Comparison of ENCODE assay signal across 11 cellular contexts in the genomic region with DNA sequence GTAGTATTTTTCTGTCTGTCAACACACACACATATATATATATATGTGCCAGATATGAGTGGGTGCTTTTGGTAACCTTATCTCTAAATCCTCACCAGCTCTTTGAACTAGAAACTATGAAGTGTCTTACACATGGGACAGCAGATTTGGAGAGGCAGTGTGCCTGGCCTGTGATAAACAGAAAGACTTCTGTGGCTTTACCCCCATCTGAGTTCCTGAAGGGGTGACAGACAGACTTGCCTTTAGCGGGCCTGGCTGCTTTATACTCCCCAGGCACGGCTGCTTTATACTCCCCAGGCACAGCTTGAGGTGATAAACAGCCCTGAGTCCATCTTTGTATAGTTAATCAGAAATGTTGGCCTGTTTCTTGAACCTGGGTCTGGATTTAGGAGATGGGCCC. TPM values are rescaled to one million over a fixed set of nuclear protein-coding genes. Genes with fewer than 3 reads are reported as not detected.
DNase-seq lines count a peak whose midpoint lies in the region; ATAC-seq and TF ChIP-seq lines count a peak whose summit lies in the region.
"Had no signal": no experiment of that assay in that cellular context is flagged by ENCODE, and none has a peak within 500 bp of the region (broad histone marks: within the 10 kb centered on the region; RNA-seq: fewer than 3 reads in every experiment).

No MANE protein-coding gene starts in this region.

- peaks cover 13 to 56% of the 10 kb centered on the region in 2 donors for H3K36me3 Mint-ChIP-seq in activated naive CD4-positive, alpha-beta T cell treated with anti-CD3 and anti-CD28 coated beads, Interleukin-2, amount 50 U/mL, for 72 hours
- peaks cover 3% of the 10 kb centered on the region for H3K36me3 Mint-ChIP-seq in type B pancreatic cell

- no peak overlapping the region for H2BK15ac ChIP-seq in mesendoderm (replicated peaks; ENCODE audit: low read depth)

- ATAC-seq in heart left ventricle (no peak), Right ventricle myocardium superior (ENCODE audit: poor library complexity) (no peak), upper lobe of left lung (ENCODE audit: low FRiP score in 2 of 2) (no peak), GM18907 (IDR thresholded peaks at IDR 0.05; ENCODE audit: unreplicated experiment) (no peak)
- ATAC-seq in activated naive CD4-positive, alpha-beta T cell treated with anti-CD3 and anti-CD28 coated beads, Interleukin-2, amount 50 U/mL, for 72 hours = peak in 1 of 2 donors; percentile 2
- ATAC-seq: left lobe of liver had no signal

- H3K18ac ChIP-seq in mesendoderm (ENCODE audit: low read length) = peak overlapping the region; percentile 69

- H3K4me2 ChIP-seq in mesendoderm (ENCODE audit: low read length) = no peak overlapping the region
- H3K4me2 ChIP-seq: BLaER1, KMS-11 had no signal

- H3K27me3 Mint-ChIP-seq in type B pancreatic cell = no peaks in the 10 kb centered on the region

- H4K8ac ChIP-seq in mesendoderm (ENCODE audit: low read depth, low read length) = no peak overlapping the region

- no peak overlapping the region for H3K4ac ChIP-seq in mesendoderm (ENCODE audit: low read depth, low read length)

- peaks cover 30% of the 10 kb centered on the region for H3K79me1 ChIP-seq in mesendoderm (ENCODE audit: low read length)

- peak overlapping the region; percentile 12 for H3K56ac ChIP-seq in mesendoderm (ENCODE audit: low read length)

- DNase-seq in heart left ventricle = no peak
- DNase-seq in Right ventricle myocardium superior = no peak
- no peak for DNase-seq in activated naive CD4-positive, alpha-beta T cell treated with anti-CD3 and anti-CD28 coated beads, Interleukin-2, amount 50 U/mL, for 72 hours (ENCODE audit: low spot score in 2 of 2)
- DNase-seq in mesendoderm = peak; percentile 61
- DNase-seq in upper lobe of left lung = no peak
- no peak for DNase-seq in NK-92 treated with Interleukin-12 subunit alpha and Interleukin-12 subunit beta, amount 100 ng/mL, for 24 hours (lab: John Stamatoyannopoulos, UW)
- no peak for DNase-seq in type B pancreatic cell (ENCODE audit: extremely low spot score, unreplicated experiment)

- no peak for TF ChIP-seq POLR2A in heart left ventricle (IDR thresholded peaks at IDR 0.05)
- TF ChIP-seq POLR2A in upper lobe of left lung (IDR thresholded peaks at IDR 0.05) = no peak

- H3K36me3 ChIP-seq in heart left ventricle (peaks cover 0 to 29% (median 0%) of the 10 kb centered on the region in 9 donors), mesendoderm (ENCODE audit: control insufficient read depth, insufficient read depth, low read length) (no peaks in the 10 kb centered on the region), upper lobe of left lung (peaks cover 0 to 20% (median 4%) of the 10 kb centered on the region in 4 donors)

- H3K4me1 ChIP-seq in heart left ventricle (peaks cover 16 to 93% (median 79%) of the 10 kb centered on the region in 12 donors), mesendoderm (ENCODE audit: control insufficient read depth, low read depth, low read length) (peaks cover 19% of the 10 kb centered on the region), upper lobe of left lung (peaks cover 63 to 76% (median 68%) of the 10 kb centered on the region in 4 donors)

- H3K9me3 ChIP-seq in heart left ventricle = no peaks in the 10 kb centered on the region
- H3K9me3 ChIP-seq in upper lobe of left lung = no peaks in the 10 kb centered on the region

- no peak overlapping the region for H2BK5ac ChIP-seq in mesendoderm (ENCODE audit: low read length)

- peaks cover 40% of the 10 kb centered on the region for H3K4me1 Mint-ChIP-seq in type B pancreatic cell (ENCODE audit: unreplicated experiment)

- WGBS in heart left ventricle, 4 donors = 44 to 50% (median 45%) methylated on average over 2 of the region's 2 CpGs
- no CpG with 5 or more reads among the region's 2 CpGs for WGBS in mesendoderm (ENCODE audit: extremely low coverage, insufficient coverage, low lambda C conversion rate)
- 85 to 100% methylated on average over 2 of the region's 2 CpGs for WGBS in upper lobe of left lung, 2 donors

- no peak overlapping the region for H4K5ac ChIP-seq in mesendoderm (ENCODE audit: low read length)

- TF ChIP-seq EP300 in upper lobe of left lung (IDR thresholded peaks at IDR 0.05) = no peak

- no peak overlapping the region for H3K23ac ChIP-seq in mesendoderm (ENCODE audit: low read length)

- H3K9ac ChIP-seq in mesendoderm (ENCODE audit: low read length) = no peak overlapping the region
- H3K9ac ChIP-seq: BLaER1, KMS-11 had no signal

- H2AK5ac ChIP-seq in mesendoderm (ENCODE audit: low read length) = no peak overlapping the region

- H3K79me2 ChIP-seq in mesendoderm (ENCODE audit: control insufficient read depth, insufficient read depth, low read length) = peaks cover 47% of the 10 kb centered on the region

- no peaks in the 10 kb centered on the region for H3K9me3 Mint-ChIP-seq in activated naive CD4-positive, alpha-beta T cell treated with anti-CD3 and anti-CD28 coated beads, Interleukin-2, amount 50 U/mL, for 72 hours
- H3K9me3 Mint-ChIP-seq in type B pancreatic cell = no peaks in the 10 kb centered on the region

- peak overlapping the region; percentile 93 to 97 for H3K27ac Mint-ChIP-seq in activated naive CD4-positive, alpha-beta T cell treated with anti-CD3 and anti-CD28 coated beads, Interleukin-2, amount 50 U/mL, for 72 hours
- H3K27ac Mint-ChIP-seq in type B pancreatic cell = no peak overlapping the region

- no peak overlapping the region for H3K4me3 ChIP-seq in heart left ventricle
- no peak overlapping the region for H3K4me3 ChIP-seq in mesendoderm (ENCODE audit: low read length)
- H3K4me3 ChIP-seq in upper lobe of left lung = no peak overlapping the region
- H3K4me3 ChIP-seq: BLaER1 had no signal

- H3K4me3 Mint-ChIP-seq in type B pancreatic cell = no peak overlapping the region

- intact Hi-C loops in heart left ventricle (cut with DNase I) (loop anchor here in 1 of 10 donors (10.0 kb wide), 1 partner anchor 62 kb away; a partner anchor contains a TSS), Right ventricle myocardium superior (cut with DNase I) (no loop called here)

- no peak overlapping the region for H2BK120ac ChIP-seq in mesendoderm (ENCODE audit: low read depth, low read length)

- TF ChIP-seq CTCF in heart left ventricle (IDR thresholded peaks at IDR 0.05) (no peak), upper lobe of left lung (IDR thresholded peaks at IDR 0.05) (no peak), type B pancreatic cell (conservative IDR thresholded peaks at IDR 0.05) (no peak)

- H3K27me3 ChIP-seq in heart left ventricle (no peaks in the 10 kb centered on the region), mesendoderm (ENCODE audit: insufficient read depth, low read length, poor library complexity) (no peaks in the 10 kb centered on the region), upper lobe of left lung (peaks cover 0 to 4% (median 0%) of the 10 kb centered on the region in 4 donors)
- H3K27me3 ChIP-seq: BLaER1 had no signal

- H3K27ac ChIP-seq in heart left ventricle = peak overlapping the region; percentile 47 to 99 (median 97)
- no peak overlapping the region for H3K27ac ChIP-seq in mesendoderm (ENCODE audit: low read depth, low read length)
- peak overlapping the region; percentile 1 to 100 (median 98) for H3K27ac ChIP-seq in upper lobe of left lung
- H3K27ac ChIP-seq: BLaER1, KMS-11 had no signal

RNA-seq across cellular contexts. Expression of a gene that starts 5.6 kb away (rescaled TPM):
- 100 to 1,000 TPM in 8 of 9 donors, 10 to 100 TPM in 1; 85.1 to 219 (median 141) TPM for total RNA-seq in heart left ventricle
- polyA plus RNA-seq in heart left ventricle = 100 to 1,000 TPM in 1 of 2 donors, 10 to 100 TPM in 1; 78.8 to 271 TPM
- total RNA-seq in Right ventricle myocardium superior = 153 TPM
- total RNA-seq in activated naive CD4-positive, alpha-beta T cell treated with anti-CD3 and anti-CD28 coated beads, Interleukin-2, amount 50 U/mL, for 72 hours = 10 to 100 TPM; 25.5 to 31.9 TPM
- polyA plus RNA-seq in mesendoderm (2013, experiment 1 of 2) = 16.0 TPM
- polyA plus RNA-seq in mesendoderm (2013, experiment 2 of 2) = 16.9 TPM
- total RNA-seq in upper lobe of left lung = 10 to 100 TPM; 23.0 to 53.8 (median 40.3) TPM
- 24.9 and 29.3 TPM in 2 replicates for total RNA-seq in type B pancreatic cell (ENCODE audit: low replicate concordance)

RNA-seq across cellular contexts. Expression of a gene that starts 60.0 kb away (rescaled TPM):
- total RNA-seq in heart left ventricle (10 to 100 TPM; 36.9 to 86.3 (median 67.3) TPM), Right ventricle myocardium superior (75.1 TPM), upper lobe of left lung (100 to 1,000 TPM in 2 of 6 donors, 10 to 100 TPM in 4; 53.3 to 112 (median 87.9) TPM), type B pancreatic cell (ENCODE audit: low replicate concordance) (132 and 153 TPM in 2 replicates)
- 10 to 100 TPM; 24.8 to 47.6 TPM for polyA plus RNA-seq in heart left ventricle
- total RNA-seq in activated naive CD4-positive, alpha-beta T cell treated with anti-CD3 and anti-CD28 coated beads, Interleukin-2, amount 50 U/mL, for 72 hours = 100 to 1,000 TPM; 208 to 219 TPM
- 104 TPM for polyA plus RNA-seq in mesendoderm (2013, experiment 1 of 2)
- polyA plus RNA-seq in mesendoderm (2013, experiment 2 of 2) = 101 TPM
